In genomic region chr13:100363874-100364273, GRCh38 we compare ENCODE assay signal across 14 cellular contexts.
A peak's percentile ranks its signal among the peaks of the same experiment; 100 is the strongest.
DNase-seq lines count a peak whose midpoint lies in the region; TF ChIP-seq lines count a peak whose summit lies in the region.
"Had no signal": no experiment of that assay in that cellular context is flagged by ENCODE, and none has a peak within 500 bp of the region (broad histone marks: within the 10 kb centered on the region; RNA-seq: fewer than 3 reads in every experiment).

No MANE protein-coding gene starts in this region.

- H3K9me3 ChIP-seq in AG04450 (ENCODE audit: control insufficient read depth, insufficient read depth, low read length) (no peaks in the 10 kb centered on the region), SK-N-SH (no peaks in the 10 kb centered on the region), prostate gland (no peaks in the 10 kb centered on the region)

- H3K79me2 ChIP-seq in SK-N-SH (ENCODE audit: insufficient read depth), result no peaks in the 10 kb centered on the region

- peak overlapping the region; percentile 25; the same call in 1 of the 2 replicates for H3K4me2 ChIP-seq in SK-N-SH

- H2AFZ ChIP-seq in SK-N-SH (ENCODE audit: low read depth), result no peak overlapping the region

- H3K27ac ChIP-seq in AG04450 (ENCODE audit: low read depth, low read length) (no peak overlapping the region), SK-N-SH (ENCODE audit: low read depth in 2 of 2, low read length in 1 of 2) (peak overlapping the region in 1 of 2 experiments; percentile 70; a peak in 2 of 4 replicates), prostate gland (no peak overlapping the region)

- no peak overlapping the region for H3K9ac ChIP-seq in SK-N-SH

- no peak for TF ChIP-seq RAD21 in SK-N-SH (IDR thresholded peaks at IDR 0.05; ENCODE audit: low read length)

- TF ChIP-seq CTCF in AG04450 (IDR thresholded peaks at IDR 0.05; ENCODE audit: low read depth, low read length), result no peak
- TF ChIP-seq CTCF in HFFc6 (IDR thresholded peaks at IDR 0.05), result no peak
- TF ChIP-seq CTCF in SK-N-SH (IDR thresholded peaks at IDR 0.05), result no peak
- TF ChIP-seq CTCF in fibroblast of the aortic adventitia (IDR thresholded peaks at IDR 0.05; ENCODE audit: insufficient read depth, low read length), result no peak
- TF ChIP-seq CTCF in GM10248 (IDR thresholded peaks at IDR 0.05; ENCODE audit: control extremely low read depth, extremely low read depth, low read depth, missing control alignments), result no peak
- no peak for TF ChIP-seq CTCF in GM13977 (IDR thresholded peaks at IDR 0.05; ENCODE audit: extremely low read depth, insufficient read depth, missing control alignments)
- TF ChIP-seq CTCF in prostate gland (IDR thresholded peaks at IDR 0.05), result no peak

- no peaks in the 10 kb centered on the region for H3K27me3 ChIP-seq in AG04450 (ENCODE audit: control insufficient read depth, insufficient read depth, low read length)
- no peaks in the 10 kb centered on the region for H3K27me3 ChIP-seq in SK-N-SH (ENCODE audit: insufficient read depth)
- no peaks in the 10 kb centered on the region for H3K27me3 ChIP-seq in prostate gland (replicated peaks; ENCODE audit: insufficient read depth)

- H3K4me1 Mint-ChIP-seq in HFFc6 (ENCODE audit: low read depth), result peaks cover 44% of the 10 kb centered on the region
- H3K4me1 Mint-ChIP-seq: activated B cell treated with CpG ODN at 0.5 μM for 24 hours had no signal

- POLR2A ChIA-PET in AG04450 (lab: Yijun Ruan, JAX) (no interaction called here), SK-N-SH (lab: Yijun Ruan, JAX) (no interaction called here), GM10248 (lab: Yijun Ruan, JAX) (no interaction called here)

- H3K4me1 ChIP-seq in SK-N-SH (ENCODE audit: control insufficient read depth in 1 of 2, insufficient read depth in 2 of 2, low read depth in 1 of 2, low read length in 1 of 2), result peaks cover 0 to 16% of the 10 kb centered on the region in 2 experiments; a peak in 3 of 4 replicates
- H3K4me1 ChIP-seq in prostate gland (replicated peaks), result no peaks in the 10 kb centered on the region

- H3K36me3 Mint-ChIP-seq in HFFc6 (ENCODE audit: low read depth), result no peaks in the 10 kb centered on the region
- H3K36me3 Mint-ChIP-seq: activated naive CD4-positive, alpha-beta T cell treated with anti-CD3 and anti-CD28 coated beads, Interleukin-2, amount 50 U/mL, for 72 hours had no signal

- TF ChIP-seq POLR2A in prostate gland (IDR thresholded peaks at IDR 0.05), result no peak

- 0 out of 2 replicates have a peak overlapping the region, but pooled peaks have one; percentile 5 for H3K4me3 Mint-ChIP-seq in HFFc6
- H3K4me3 Mint-ChIP-seq: activated B cell treated with CpG ODN at 0.5 μM for 24 hours, type B pancreatic cell had no signal

- no peaks in the 10 kb centered on the region for H3K27me3 Mint-ChIP-seq in HFFc6 (ENCODE audit: insufficient read depth)
- H3K27me3 Mint-ChIP-seq: activated B cell treated with CpG ODN at 0.5 μM for 24 hours, type B pancreatic cell had no signal

- peaks cover 9% of the 10 kb centered on the region for H3F3A ChIP-seq in SK-N-SH (replicated peaks; ENCODE audit: insufficient read depth)

- in situ Hi-C loops in GM13977 (cut with MboI; ENCODE audit: low pct_unique_long_range_greater_than_20kb, low sequenced_read_pairs, unreplicated experiment), result no loop called here

- WGBS in SK-N-SH (ENCODE audit: low lambda C conversion rate), result 57% methylated on average over 2 of the region's 2 CpGs
- WGBS in prostate gland, result 39% methylated on average over 2 of the region's 2 CpGs

- H3K36me3 ChIP-seq in SK-N-SH (replicated peaks in 1 of 2; ENCODE audit: control insufficient read depth in 1 of 2, insufficient read depth in 2 of 2, low read length in 1 of 2) (peaks cover 0 to 6% of the 10 kb centered on the region in 2 experiments), prostate gland (no peaks in the 10 kb centered on the region)

- intact Hi-C loops in prostate gland (cut with DNase I), result no loop called here

- no peak overlapping the region for H3K4me3 ChIP-seq in AG04450 (ENCODE audit: low read depth, low read length)
- no peak overlapping the region for H3K4me3 ChIP-seq in SK-N-SH (ENCODE audit: low read depth in 2 of 2, low read length in 1 of 2)
- H3K4me3 ChIP-seq in fibroblast of the aortic adventitia (ENCODE audit: low read depth, low read length), result no peak overlapping the region
- no peak overlapping the region for H3K4me3 ChIP-seq in prostate gland

- DNase-seq in AG04450 (ENCODE audit: low read depth, low spot score), result peak; percentile 16
- peak; percentile 63 for DNase-seq in HFFc6
- no peak for DNase-seq in SK-N-SH
- peak; percentile 21 for DNase-seq in fibroblast of the aortic adventitia (ENCODE audit: low read depth)
- no peak for DNase-seq in GM10248 (ENCODE audit: extremely low spot score)
- DNase-seq in GM13977 (ENCODE audit: low spot score), result no peak
- no peak for DNase-seq in prostate gland (ENCODE audit: low spot score)
- DNase-seq in activated CD4-positive, alpha-beta T cell treated with anti-CD3 and anti-CD28 coated beads for 48 hours, result no peak
- DNase-seq: activated B cell treated with CpG ODN at 0.5 μM for 24 hours, cortex of kidney, Kasumi-1, NCI-H2081 treated with DMSO at 0.1 percent for 48 hours had no signal

- CTCF ChIA-PET in AG04450 (lab: Charles Lee), result no interaction called here
- CTCF ChIA-PET in SK-N-SH (lab: Yijun Ruan, JAX), result no interaction called here
- CTCF ChIA-PET in GM10248 (lab: Yijun Ruan, JAX), result no interaction called here

- no peak for TF ChIP-seq EP300 in SK-N-SH (IDR thresholded peaks at IDR 0.05; ENCODE audit: borderline replicate concordance in 1 of 2, low read depth in 1 of 2, low read length in 1 of 2)

- H3K9me3 Mint-ChIP-seq in HFFc6, result no peaks in the 10 kb centered on the region
- H3K9me3 Mint-ChIP-seq: activated B cell treated with CpG ODN at 0.5 μM for 24 hours; activated naive CD4-positive, alpha-beta T cell treated with anti-CD3 and anti-CD28 coated beads, Interleukin-2, amount 50 U/mL, for 72 hours; type B pancreatic cell had no signal

- no peaks in the 10 kb centered on the region for H4K20me1 ChIP-seq in SK-N-SH (ENCODE audit: insufficient read depth)

- no peaks in the 10 kb centered on the region for H3K9me2 ChIP-seq in SK-N-SH

- H3K27ac Mint-ChIP-seq in HFFc6, result peak overlapping the region; percentile 60
- H3K27ac Mint-ChIP-seq: activated B cell treated with CpG ODN at 0.5 μM for 24 hours; activated naive CD4-positive, alpha-beta T cell treated with anti-CD3 and anti-CD28 coated beads, Interleukin-2, amount 50 U/mL, for 72 hours had no signal

TF ChIP-seq in SK-N-SH, 30 proteins besides CTCF, POLR2A, EP300 and RAD21:
- TF ChIP-seq USF2 (IDR thresholded peaks at IDR 0.05; ENCODE audit: borderline replicate concordance, low read depth, low read length), result no peak
- no peak for TF ChIP-seq RFX5 (IDR thresholded peaks at IDR 0.05; ENCODE audit: low read length)
- no peak for TF ChIP-seq TAF1 (IDR thresholded peaks at IDR 0.05; ENCODE audit: borderline replicate concordance, low read depth, low read length)
- no peak for TF ChIP-seq REST (IDR thresholded peaks at IDR 0.05; ENCODE audit: low read depth, low read length)
- TF ChIP-seq MXI1 (IDR thresholded peaks at IDR 0.05; ENCODE audit: low read depth, low read length), result no peak
- no peak for TF ChIP-seq RCOR1 (IDR thresholded peaks at IDR 0.05; ENCODE audit: low read length)
- no peak for TF ChIP-seq POLR2AphosphoS5 (IDR thresholded peaks at IDR 0.05; ENCODE audit: low read depth, low read length)
- TF ChIP-seq NFIC (IDR thresholded peaks at IDR 0.05; ENCODE audit: borderline replicate concordance), result no peak
- no peak for TF ChIP-seq PBX3 (IDR thresholded peaks at IDR 0.05)
- TF ChIP-seq FOXJ3 (CRISPR knock-in tag; IDR thresholded peaks at IDR 0.05), result no peak

Comparison
In these comparisons a context has a peak if more than half of its experiments do, and no peak if none do; other contexts are left out.
1. DNase-seq: peak in AG04450 (single experiment), HFFc6 (single experiment) and fibroblast of the aortic adventitia (single experiment); none in SK-N-SH (single experiment), GM10248 (single experiment), GM13977 (single experiment), prostate gland (single experiment) and activated CD4-positive, alpha-beta T cell treated with anti-CD3 and anti-CD28 coated beads for 48 hours (single experiment).